Comparison of ENCODE assay signal across 8 cellular contexts in genomic region chr6:116279232-116280160, GRCh38. TPM values are rescaled to one million over a fixed set of nuclear protein-coding genes. Genes with fewer than 3 reads are reported as not detected.
DNase-seq lines count a peak whose midpoint lies in the region; ATAC-seq and TF ChIP-seq lines count a peak whose summit lies in the region.

Gene TSPYL1, minus strand, starts transcription at chr6:116279930. Its CDS starts 100 bp downstream, at chr6:116279830.

- POLR2A ChIA-PET in BJ (lab: Charles Lee), result no interaction called here

- H3K4me3 ChIP-seq in BJ (ENCODE audit: low read depth, low read length) (peak within 1 kb of the TSS; percentile 86), colonic mucosa (peak within 1 kb of the TSS; percentile 88)

- CTCF ChIA-PET in BJ (lab: Yijun Ruan, JAX), result interaction anchor here (0.6 to 4.3 kb wide), 11 partner anchors 9 to 293 kb away, joined by 3 to 28 read pairs (median 4); partner anchors contain the start of gene RWDD1

- peaks cover 7% of the 10 kb centered on the region for H3K4me1 ChIP-seq in colonic mucosa

- DNase-seq in BJ (ENCODE audit: low read depth) (peak; percentile 85), GM19240 (ENCODE audit: insufficient read length, low spot score) (peak; percentile 35), NCI-H526 (lab: John Stamatoyannopoulos, UW) (peak; percentile 96 to 98), colonic mucosa (peak; percentile 97), kidney tubule cell (ENCODE audit: low spot score) (peak; percentile 97)
- peak; percentile 94 for DNase-seq in activated CD4-positive, alpha-beta T cell treated with anti-CD3 and anti-CD28 coated beads for 48 hours
- DNase-seq in stimulated activated CD4-positive, alpha-beta T cell treated with anti-CD3 and anti-CD28 coated beads, Interleukin-1b, Interleukin-23, amount 100 ng/mL, for 24 hours (ENCODE audit: low read depth in 4 of 4, low spot score in 1 of 4), result peak; percentile 85 to 90 (median 88)

- H3K27me3 ChIP-seq in BJ (ENCODE audit: control insufficient read depth, insufficient read depth, low read length) (no peaks in the 10 kb centered on the region), colonic mucosa (no peaks in the 10 kb centered on the region)

- H3K9me3 ChIP-seq in colonic mucosa, result no peaks in the 10 kb centered on the region

- intact Hi-C loops in colonic mucosa (cut with DNase I), result loop anchor here (5.0 to 10.0 kb wide), 2 partner anchors 95 to 293 kb away; partner anchors contain the start of genes DSE and RWDD1

- peak within 1 kb of the TSS; percentile 94 to 98 for H3K9ac ChIP-seq in colonic mucosa (ENCODE audit: low read depth in 2 of 2, low read length in 2 of 2)

- peak; percentile 97 for ATAC-seq in HG03460 (IDR thresholded peaks at IDR 0.05; ENCODE audit: unreplicated experiment)

- no peaks in the 10 kb centered on the region for H3K36me3 ChIP-seq in BJ (ENCODE audit: control insufficient read depth, insufficient read depth, low read length)
- no peaks in the 10 kb centered on the region for H3K36me3 ChIP-seq in colonic mucosa

- TF ChIP-seq CTCF in BJ (IDR thresholded peaks at IDR 0.05; ENCODE audit: insufficient read depth, low read depth, low read length), result peak; percentile 20; the same call in 1 of the 2 replicates
- no peak for TF ChIP-seq CTCF in colonic mucosa (IDR thresholded peaks at IDR 0.05)

- peak within 1 kb of the TSS; percentile 99 for H3K27ac ChIP-seq in colonic mucosa

RNA-seq across cellular contexts. Expression of gene TSPYL1, which starts in this region (rescaled TPM):
- 31.9 and 43.1 TPM in 2 replicates for polyA plus RNA-seq in BJ (2011; rRNA removed)
- 57.8 and 82.0 TPM in 2 replicates for polyA minus RNA-seq in BJ (2011; rRNA and poly(A)+ RNA removed)
- 10 to 100 TPM; 82.9 to 94.3 TPM for total RNA-seq in colonic mucosa

Comparison
In these comparisons a context has a peak if more than half of its experiments do, and no peak if none do; other contexts are left out.
1. Peak in every context shown above with its lines: DNase-seq, ATAC-seq, H3K4me3 ChIP-seq and H3K27ac ChIP-seq.
2. DNase-seq: peak in every context shown above with its lines; median percentile 97 in NCI-H526; 97 in colonic mucosa; 97 in kidney tubule cell; 94 in activated CD4-positive, alpha-beta T cell treated with anti-CD3 and anti-CD28 coated beads for 48 hours; 88 in stimulated activated CD4-positive, alpha-beta T cell treated with anti-CD3 and anti-CD28 coated beads, Interleukin-1b, Interleukin-23, amount 100 ng/mL, for 24 hours; 85 in BJ; 35 in GM19240.